8 cellular contexts compared by ENCODE assay signal in the genomic region with DNA sequence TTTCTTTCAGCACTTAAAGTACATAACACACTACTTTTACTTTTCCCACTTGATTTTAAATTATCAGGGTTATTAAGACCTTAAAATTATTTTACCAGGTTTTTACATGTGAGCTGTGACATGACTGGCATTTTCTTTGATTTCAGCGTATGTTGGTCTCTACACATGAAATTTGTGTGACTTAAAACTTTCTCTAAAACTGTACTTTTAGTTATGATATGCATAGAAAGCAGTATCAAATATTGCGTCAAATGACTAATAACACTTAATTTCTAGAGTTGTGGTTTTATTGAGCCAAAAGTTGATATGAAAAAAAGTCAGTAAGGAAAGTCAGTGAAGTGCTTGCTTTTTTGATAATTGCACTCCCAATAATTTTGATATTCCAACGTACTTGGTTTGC. TPM values are rescaled to one million over a fixed set of nuclear protein-coding genes. Genes with fewer than 3 reads are reported as not detected.
DNase-seq lines count a peak whose midpoint lies in the region; ATAC-seq, FAIRE-seq and TF ChIP-seq lines count a peak whose summit lies in the region.

No MANE protein-coding gene starts in this region.

- TF ChIP-seq POLR2A in K562 (conservative IDR thresholded peaks at IDR 0.05) (no peak), vagina (IDR thresholded peaks at IDR 0.05) (no peak)

- H2AFZ ChIP-seq in K562 (ENCODE audit: low read depth, low read length): no peak overlapping the region

- peaks cover 11% of the 10 kb centered on the region; the same call in 1 of the 2 replicates for H4K20me1 ChIP-seq in K562 (replicated peaks; ENCODE audit: control insufficient read depth, insufficient read depth, low read length)

- no peak overlapping the region for H4K8ac ChIP-seq in mesendoderm (ENCODE audit: low read depth, low read length)

- H3K79me1 ChIP-seq in mesendoderm (ENCODE audit: low read length): no peaks in the 10 kb centered on the region

- H3K27me3 ChIP-seq in heart right ventricle (no peaks in the 10 kb centered on the region), K562 (ENCODE audit: control insufficient read depth in 2 of 2, insufficient read depth in 2 of 2, low read length in 2 of 2) (no peaks in the 10 kb centered on the region), mesendoderm (ENCODE audit: insufficient read depth, low read length, poor library complexity) (no peaks in the 10 kb centered on the region), vagina (no peaks in the 10 kb centered on the region)

- H2BK15ac ChIP-seq in mesendoderm (replicated peaks; ENCODE audit: low read depth): no peak overlapping the region

- no peak for TF ChIP-seq RAD21 in K562 (CRISPR knock-in tag; conservative IDR thresholded peaks at IDR 0.05 in 1 of 2, IDR thresholded peaks at IDR 0.05 in 1 of 2)

- H3K23ac ChIP-seq in mesendoderm (ENCODE audit: low read length): no peak overlapping the region

- H3K27ac ChIP-seq in heart right ventricle: peak overlapping the region in 9 of 10 donors; percentile 91 to 99 (median 98)
- H3K27ac ChIP-seq in K562 (ENCODE audit: extremely low read depth, low read depth, low read length): no peak overlapping the region
- no peak overlapping the region for H3K27ac ChIP-seq in mesendoderm (ENCODE audit: low read depth, low read length)
- H3K27ac ChIP-seq in vagina: peak overlapping the region; percentile 99

- H3K79me2 ChIP-seq in K562 (ENCODE audit: control insufficient read depth, insufficient read depth, low read length) (peaks cover 80% of the 10 kb centered on the region), mesendoderm (ENCODE audit: control insufficient read depth, insufficient read depth, low read length) (peaks cover 42% of the 10 kb centered on the region)

- H3K4me1 ChIP-seq in heart right ventricle: peaks cover 0 to 47% (median 37%) of the 10 kb centered on the region in 9 donors
- peaks cover 0 to 12% of the 10 kb centered on the region in 2 experiments; a peak in 2 of 5 replicates for H3K4me1 ChIP-seq in K562 (replicated peaks in 1 of 2; ENCODE audit: control insufficient read depth in 2 of 2, insufficient read depth in 2 of 2, low read length in 2 of 2)
- no peaks in the 10 kb centered on the region for H3K4me1 ChIP-seq in mesendoderm (ENCODE audit: control insufficient read depth, low read depth, low read length)
- H3K4me1 ChIP-seq in vagina: peaks cover 38% of the 10 kb centered on the region

- H3K9ac ChIP-seq in K562 (ENCODE audit: insufficient read depth in 1 of 2, low read depth in 2 of 2, low read length in 2 of 2) (peak overlapping the region; percentile 35 to 67; a peak in 3 of 4 replicates), mesendoderm (ENCODE audit: low read length) (peak overlapping the region; percentile 37)

- POLR2A ChIA-PET in K562 (lab: Yijun Ruan, JAX): no interaction called here

- in situ Hi-C loops in K562 (cut with MboI): loop anchor here (25.0 kb wide), 1 partner anchor 221 kb away; no protein-coding TSS in a partner anchor

- H3K4me2 ChIP-seq in K562 (ENCODE audit: insufficient read depth, low read length) (peak overlapping the region; percentile 40; the same call in 1 of the 2 replicates), mesendoderm (ENCODE audit: low read length) (no peak overlapping the region)

- peak; percentile 19 for FAIRE-seq in K562 (lab: Jason Lieb, UNC)

- H3K18ac ChIP-seq in mesendoderm (ENCODE audit: low read length): no peak overlapping the region

- 4 to 11% methylated on average over 3 of the region's 3 CpGs for WGBS in heart right ventricle, 2 donors
- WGBS in K562 (ENCODE audit: insufficient coverage, low coverage, missing lambda C conversion rate): 2% methylated on average over 3 of the region's 3 CpGs
- no CpG with 5 or more reads among the region's 3 CpGs for WGBS in mesendoderm (ENCODE audit: extremely low coverage, insufficient coverage, low lambda C conversion rate)

- H3K56ac ChIP-seq in mesendoderm (ENCODE audit: low read length): no peak overlapping the region

- TF ChIP-seq EP300 in K562 (IDR thresholded peaks at IDR 0.05; ENCODE audit: low read length): no peak

- no peak overlapping the region for H4K5ac ChIP-seq in mesendoderm (ENCODE audit: low read length)

- BruUV-seq in K562 (replicated peaks; lab: Mats Ljungman, UMichigan): no TSS peak

- no peak overlapping the region for H2AK5ac ChIP-seq in mesendoderm (ENCODE audit: low read length)

- no peak for DNase-seq in heart right ventricle
- DNase-seq in Right ventricle myocardium inferior (ENCODE audit: missing footprints): no peak
- no peak for DNase-seq in K562 (ENCODE audit: extremely low read depth in 1 of 4, low spot score in 3 of 4)
- DNase-seq in mesendoderm: no peak
- DNase-seq in vagina (ENCODE audit: extremely low spot score in 2 of 2): no peak
- DNase-seq in superior temporal gyrus (ENCODE audit: extremely low spot score): no peak
- no peak for DNase-seq in MV-4-11 (lab: John Stamatoyannopoulos, UW)

- no peaks in the 10 kb centered on the region for H3K9me3 ChIP-seq in heart right ventricle
- no peaks in the 10 kb centered on the region for H3K9me3 ChIP-seq in K562 (replicated peaks; ENCODE audit: control insufficient read depth, insufficient read depth, low read depth, low read length)
- H3K9me3 ChIP-seq in vagina: no peaks in the 10 kb centered on the region

- H2BK120ac ChIP-seq in mesendoderm (ENCODE audit: low read depth, low read length): no peak overlapping the region

- intact Hi-C loops in heart right ventricle (cut with DNase I) (loop anchor here in 7 of 10 donors (5.0 to 10.0 kb wide), 7 partner anchors 61 to 378 kb away; no protein-coding TSS in a partner anchor), Right ventricle myocardium inferior (cut with DNase I) (loop anchor here (10.0 kb wide), 1 partner anchor 198 kb away; no protein-coding TSS in a partner anchor), K562 (cut with micrococcal nuclease) (loop anchor here (2.0 to 5.0 kb wide), 2 partner anchors 61 to 360 kb away; no protein-coding TSS in a partner anchor), vagina (cut with DNase I) (loop anchor here (10.0 kb wide), 1 partner anchor 688 kb away; no protein-coding TSS in a partner anchor)

- H3K9me1 ChIP-seq in K562 (ENCODE audit: control insufficient read depth, insufficient read depth, low read length): no peaks in the 10 kb centered on the region

- H3K4ac ChIP-seq in mesendoderm (ENCODE audit: low read depth, low read length): no peak overlapping the region

- H3K36me3 ChIP-seq in heart right ventricle (peaks cover 0 to 2% (median 0%) of the 10 kb centered on the region in 9 donors), K562 (ENCODE audit: control insufficient read depth, insufficient read depth, low read length) (0 out of 3 replicates have a peak, but pooled peaks cover 2% of the 10 kb centered on the region), mesendoderm (ENCODE audit: control insufficient read depth, insufficient read depth, low read length) (no peaks in the 10 kb centered on the region), vagina (no peaks in the 10 kb centered on the region)

- no peak for TF ChIP-seq CTCF in heart right ventricle (IDR thresholded peaks at IDR 0.05)
- TF ChIP-seq CTCF in K562 (IDR thresholded peaks at IDR 0.05 in 2 of 3, conservative IDR thresholded peaks at IDR 0.05 in 1 of 3; ENCODE audit: insufficient read depth in 2 of 3, low read depth in 1 of 3, low read length in 3 of 3): no peak
- no peak for TF ChIP-seq CTCF in vagina (IDR thresholded peaks at IDR 0.05)

- H3K4me3 ChIP-seq in heart right ventricle (peak overlapping the region; percentile 77 to 90 (median 85)), K562 (peak overlapping the region; percentile 88), mesendoderm (ENCODE audit: low read length) (no peak overlapping the region), vagina (peak overlapping the region; percentile 81 to 88)

- CTCF ChIA-PET in K562 (lab: Yijun Ruan, JAX; ENCODE audit: low intra/inter-chr PET ratio): no interaction called here

- ATAC-seq in heart right ventricle: no peak
- no peak for ATAC-seq in Right ventricle myocardium inferior
- no peak for ATAC-seq in K562
- no peak for ATAC-seq in GM18502 (IDR thresholded peaks at IDR 0.05; ENCODE audit: poor library complexity, unreplicated experiment)

- no peak overlapping the region for H2BK5ac ChIP-seq in mesendoderm (ENCODE audit: low read length)

RNA-seq across cellular contexts. Expression of a gene that starts 3.1 kb away (rescaled TPM):
- total RNA-seq in heart right ventricle: 10 to 100 TPM; 49.4 to 89.9 (median 56.9) TPM
- 10 to 100 TPM; 21.8 to 28.5 TPM for polyA plus RNA-seq in heart right ventricle
- 54.6 TPM for total RNA-seq in Right ventricle myocardium inferior
- total RNA-seq in K562 (2011; cell fraction: chromatin; rRNA removed; ENCODE audit: low replicate concordance): 26.5 and 143 TPM in 2 replicates
- 16.0 and 23.8 TPM in 2 replicates for total RNA-seq in K562 (2011; cell fraction: nucleolus; rRNA removed)
- 61.3 and 94.4 TPM in 2 replicates for total RNA-seq in K562 (2011; cell fraction: nucleoplasm; rRNA removed)
- 16.9 and 22.2 TPM in 2 replicates for total RNA-seq in K562 (2014; rRNA removed)
- total RNA-seq in K562 (2014; rRNA removed; fragmentation: Illumina TruSeq; extraction: Trizol): 56.9 and 58.5 TPM in 2 replicates
- 52.7 and 56.4 TPM in 2 replicates for total RNA-seq in K562 (2015; rRNA removed; fragmentation: Illumina TruSeq; extraction: Trizol)
- total RNA-seq in K562 (2021): 25.0 and 28.4 TPM in 2 replicates
- polyA plus RNA-seq in K562 (2011; rRNA removed): 24.2 and 25.0 TPM in 2 replicates
- 3.4 and 4.9 TPM in 2 replicates for polyA plus RNA-seq in K562 (2011; cell fraction: cytosol; rRNA removed)
- 12.9 and 20.9 TPM in 2 replicates for polyA plus RNA-seq in K562 (2011; cell fraction: nucleus; rRNA removed)
- 17.3 and 29.7 TPM in 2 replicates for polyA plus RNA-seq in K562 (2012)
- polyA plus RNA-seq in K562 (2014; fragmentation: Illumina TruSeq; extraction: Trizol): 15.6 and 15.7 TPM in 2 replicates
- 10 to 100 TPM in 1 of 2 experiments, 1 to 10 TPM in 1; 8.4 to 12.8 TPM for polyA plus RNA-seq in K562 (2014; fragmentation: Nextera tagmentation; extraction: Ambion mirVana)
- polyA plus RNA-seq in K562 (2014; rRNA removed): 13.1 and 18.5 TPM in 2 replicates
- 78.7 and 109 TPM in 2 replicates for polyA minus RNA-seq in K562 (2011; rRNA and poly(A)+ RNA removed)
- polyA minus RNA-seq in K562 (2011; cell fraction: cytosol; rRNA and poly(A)+ RNA removed): 24.5 and 44.1 TPM in 2 replicates
- 54.4 and 127 TPM in 2 replicates for polyA minus RNA-seq in K562 (2011; cell fraction: nucleus; rRNA and poly(A)+ RNA removed)
- polyA plus RNA-seq in mesendoderm (2013, experiment 1 of 2): 18.5 TPM
- polyA plus RNA-seq in mesendoderm (2013, experiment 2 of 2): 18.1 TPM
- 121 TPM for total RNA-seq in vagina

RNA-seq across cellular contexts. Expression of a gene that starts 3.2 kb away (rescaled TPM):
- total RNA-seq in heart right ventricle: under 1 TPM; 0.17 to 0.69 (median 0.41) TPM
- under 1 TPM; 0.15 to 0.19 TPM for polyA plus RNA-seq in heart right ventricle
- total RNA-seq in Right ventricle myocardium inferior: 0.27 TPM
- 0.42 and 0.51 TPM in 2 replicates for total RNA-seq in K562 (2011; cell fraction: chromatin; rRNA removed; ENCODE audit: low replicate concordance)
- 0.39 and 0.50 TPM in 2 replicates for total RNA-seq in K562 (2011; cell fraction: nucleolus; rRNA removed)
- total RNA-seq in K562 (2011; cell fraction: nucleoplasm; rRNA removed): 0.37 and 0.84 TPM in 2 replicates
- total RNA-seq in K562 (2014; rRNA removed): 0.09 and 0.41 TPM in 2 replicates
- 0.22 and 0.29 TPM in 2 replicates for total RNA-seq in K562 (2014; rRNA removed; fragmentation: Illumina TruSeq; extraction: Trizol)
- total RNA-seq in K562 (2015; rRNA removed; fragmentation: Illumina TruSeq; extraction: Trizol): 0.25 and 0.34 TPM in 2 replicates
- 0.25 and 0.40 TPM in 2 replicates for total RNA-seq in K562 (2021)
- 0.07 and 0.08 TPM in 2 replicates for polyA plus RNA-seq in K562 (2011; rRNA removed)
- polyA plus RNA-seq in K562 (2011; cell fraction: cytosol; rRNA removed): 0.10 and 0.12 TPM in 2 replicates
- 0.07 and 0.08 TPM in 2 replicates for polyA plus RNA-seq in K562 (2011; cell fraction: nucleus; rRNA removed)
- 0.21 and 0.44 TPM in 2 replicates for polyA plus RNA-seq in K562 (2012)
- 0.22 and 0.29 TPM in 2 replicates for polyA plus RNA-seq in K562 (2014; fragmentation: Illumina TruSeq; extraction: Trizol)
- polyA plus RNA-seq in K562 (2014; fragmentation: Nextera tagmentation; extraction: Ambion mirVana): under 1 TPM; 0.29 to 0.35 TPM
- 0.08 and 0.32 TPM in 2 replicates for polyA plus RNA-seq in K562 (2014; rRNA removed)
- 0.18 and 0.24 TPM in 2 replicates for polyA minus RNA-seq in K562 (2011; rRNA and poly(A)+ RNA removed)
- not detected in 2 replicates for polyA minus RNA-seq in K562 (2011; cell fraction: cytosol; rRNA and poly(A)+ RNA removed)
- polyA minus RNA-seq in K562 (2011; cell fraction: nucleus; rRNA and poly(A)+ RNA removed): 0.54 and 0.89 TPM in 2 replicates
- 0.11 TPM for polyA plus RNA-seq in mesendoderm (2013, experiment 1 of 2)
- polyA plus RNA-seq in mesendoderm (2013, experiment 2 of 2): 0.15 TPM
- 0.25 TPM for total RNA-seq in vagina

RNA-seq across cellular contexts. Expression of a gene that starts 48.5 kb away (rescaled TPM):
- total RNA-seq in heart right ventricle (100 to 1,000 TPM in 5 of 10 donors, 10 to 100 TPM in 5; 90.4 to 147 (median 100) TPM), Right ventricle myocardium inferior (98.2 TPM), K562 (2014; rRNA removed) (11.3 and 13.9 TPM in 2 replicates), K562 (2014; rRNA removed; fragmentation: Illumina TruSeq; extraction: Trizol) (33.8 and 42.0 TPM in 2 replicates), K562 (2015; rRNA removed; fragmentation: Illumina TruSeq; extraction: Trizol) (24.5 and 26.8 TPM in 2 replicates), K562 (2021) (28.9 and 33.2 TPM in 2 replicates), vagina (44.7 TPM)
- polyA plus RNA-seq in heart right ventricle (10 to 100 TPM; 18.4 to 27.5 TPM), K562 (2011; rRNA removed) (23.6 and 30.4 TPM in 2 replicates), K562 (2014; fragmentation: Illumina TruSeq; extraction: Trizol) (21.6 and 26.8 TPM in 2 replicates), K562 (2014; fragmentation: Nextera tagmentation; extraction: Ambion mirVana) (10 to 100 TPM; 27.3 to 31.0 TPM), K562 (2014; rRNA removed) (16.9 and 18.9 TPM in 2 replicates)
- total RNA-seq in K562 (2011; cell fraction: chromatin; rRNA removed; ENCODE audit: low replicate concordance): 26.9 and 67.3 TPM in 2 replicates
- 14.2 and 17.1 TPM in 2 replicates for total RNA-seq in K562 (2011; cell fraction: nucleolus; rRNA removed)
- total RNA-seq in K562 (2011; cell fraction: nucleoplasm; rRNA removed): 30.2 and 34.9 TPM in 2 replicates
- 4.1 and 10.3 TPM in 2 replicates for polyA plus RNA-seq in K562 (2011; cell fraction: cytosol; rRNA removed)
- polyA plus RNA-seq in K562 (2011; cell fraction: nucleus; rRNA removed): 5.6 and 8.9 TPM in 2 replicates
- 16.8 and 18.9 TPM in 2 replicates for polyA plus RNA-seq in K562 (2012)
- polyA minus RNA-seq in K562 (2011; rRNA and poly(A)+ RNA removed): 39.5 and 40.0 TPM in 2 replicates
- polyA minus RNA-seq in K562 (2011; cell fraction: cytosol; rRNA and poly(A)+ RNA removed): 12.5 and 15.4 TPM in 2 replicates
- 9.7 and 16.1 TPM in 2 replicates for polyA minus RNA-seq in K562 (2011; cell fraction: nucleus; rRNA and poly(A)+ RNA removed)
- polyA plus RNA-seq in mesendoderm (2013, experiment 1 of 2): 25.9 TPM
- 26.5 TPM for polyA plus RNA-seq in mesendoderm (2013, experiment 2 of 2)

Comparison
In these comparisons a context has a peak if more than half of its experiments do, and no peak if none do; other contexts are left out.
1. H3K27ac ChIP-seq: peak in heart right ventricle (9 of 10) and vagina (single experiment); none in K562 (single experiment) and mesendoderm (single experiment).